In genomic region chr1:47395433-47395832, GRCh38 we compare ENCODE assay signal across 1 cellular context.
A peak's percentile ranks its signal among the peaks of the same experiment; 100 is the strongest.
TF ChIP-seq lines count a peak whose summit lies in the region.

No MANE protein-coding gene starts in this region.

TF ChIP-seq in GM12878, 131 proteins besides CTCF, POLR2A, EP300 and RAD21 (continued from another document):
- TF ChIP-seq PKNOX1 (IDR thresholded peaks at IDR 0.05), result peak; percentile 54
- no peak for TF ChIP-seq FOXK2 (IDR thresholded peaks at IDR 0.05)
